ENCODE assay signal across 27 cellular contexts in genomic region chr5:90305022-90305720, GRCh38.
"Had no signal": no experiment of that assay in that cellular context is flagged by ENCODE, and none has a peak within 500 bp of the region (broad histone marks: within the 10 kb centered on the region; RNA-seq: fewer than 3 reads in every experiment).

No MANE protein-coding gene starts in this region.

- H3K9me3 ChIP-seq: gastroesophageal sphincter, pancreas, psoas muscle, sigmoid colon, stomach, suprapubic skin, tibial artery, upper lobe of right lung had no signal

- H3K4me3 ChIP-seq: gastroesophageal sphincter, hepatocyte, pancreas, psoas muscle, sigmoid colon, stomach, suprapubic skin, tibial artery, upper lobe of right lung had no signal

- H3K27ac ChIP-seq: gastroesophageal sphincter, hepatocyte, pancreas, psoas muscle, stomach, suprapubic skin, tibial artery, upper lobe of right lung had no signal

- H3K36me3 ChIP-seq: gastroesophageal sphincter, pancreas, sigmoid colon, stomach, suprapubic skin, tibial artery, upper lobe of right lung had no signal

- H3K27me3 ChIP-seq: gastroesophageal sphincter, hepatocyte, pancreas, sigmoid colon, stomach, suprapubic skin, tibial artery, upper lobe of right lung had no signal

- H3K27me3 Mint-ChIP-seq: effector memory CD8-positive, alpha-beta T cell; stimulated activated naive B cell treated with anti-CD40 and anti-IgM and Interleukin-4, amounts not matched to agents 10 μg/mL and 1 μg/mL and 100 μg/mL, for 72 hours had no signal

- H3K4me1 ChIP-seq: gastroesophageal sphincter, psoas muscle, suprapubic skin, upper lobe of right lung had no signal

- H3K36me3 Mint-ChIP-seq: stimulated activated naive B cell treated with anti-CD40 and anti-IgM and Interleukin-4, amounts not matched to agents 10 μg/mL and 1 μg/mL and 100 μg/mL, for 72 hours had no signal

- FAIRE-seq: small intestine had no signal

- H3K4me3 Mint-ChIP-seq: activated T-cell treated with anti-CD3 and anti-CD28 coated beads, Interleukin-2, amount 50 U/mL, for 4 hours; activated T-helper 17 cell treated with anti-CD3 and anti-CD28 coated beads, Interleukin-2, amount 50 U/mL, for 72 hours; effector memory CD8-positive, alpha-beta T cell; nephron; stimulated activated naive B cell treated with anti-CD40 and anti-IgM and Interleukin-4, amounts not matched to agents 10 μg/mL and 1 μg/mL and 100 μg/mL, for 72 hours had no signal

- H3K9me3 Mint-ChIP-seq: activated T-cell treated with anti-CD3 and anti-CD28 coated beads, Interleukin-2, amount 50 U/mL, for 4 hours; activated T-helper 17 cell treated with anti-CD3 and anti-CD28 coated beads, Interleukin-2, amount 50 U/mL, for 72 hours; effector memory CD8-positive, alpha-beta T cell; nephron; stimulated activated naive B cell treated with anti-CD40 and anti-IgM and Interleukin-4, amounts not matched to agents 10 μg/mL and 1 μg/mL and 100 μg/mL, for 72 hours had no signal

- H3K4me1 Mint-ChIP-seq: activated T-helper 17 cell treated with anti-CD3 and anti-CD28 coated beads, Interleukin-2, amount 50 U/mL, for 72 hours; nephron had no signal

- DNase-seq: activated CD4-positive, alpha-beta T cell treated with anti-CD3 and anti-CD28 coated beads for 4 hours; activated CD4-positive, alpha-beta T cell treated with anti-CD3 and anti-CD28 coated beads, Interleukin-2, amount 50 U/mL, for 4 hours; activated CD8-positive, alpha-beta memory T cell treated with anti-CD3 and anti-CD28 coated beads, Interleukin-2, amount 50 U/mL, for 48 hours; activated gamma-delta T cell treated with Interleukin-2 at 50 U/mL for 16 hours; activated naive CD4-positive, alpha-beta T cell treated with anti-CD3 and anti-CD28 coated beads, Interleukin-2, amount 50 U/mL, for 16 hours; activated T-cell treated with anti-CD3 and anti-CD28 coated beads, Interleukin-2, amount 50 U/mL, for 4 hours; amygdala; caudate nucleus; cortex of kidney; effector memory CD8-positive, alpha-beta T cell; erythroblast; left ventricle myocardium superior; nucleus accumbens; pancreas; psoas muscle; sigmoid colon; small intestine; stimulated activated CD4-positive, alpha-beta T cell treated with anti-CD3 and anti-CD28 coated beads, Interleukin-4, amount 100 ng/mL, for 24 hours; stimulated activated naive B cell treated with anti-CD40 and anti-IgM and Interleukin-4, amounts not matched to agents 10 μg/mL and 1 μg/mL and 100 μg/mL, for 72 hours; stomach; tibial artery; upper lobe of right lung had no signal

- H3K27ac Mint-ChIP-seq: activated T-helper 17 cell treated with anti-CD3 and anti-CD28 coated beads, Interleukin-2, amount 50 U/mL, for 72 hours; effector memory CD8-positive, alpha-beta T cell; nephron; stimulated activated naive B cell treated with anti-CD40 and anti-IgM and Interleukin-4, amounts not matched to agents 10 μg/mL and 1 μg/mL and 100 μg/mL, for 72 hours had no signal

- ATAC-seq: activated T-cell treated with anti-CD3 and anti-CD28 coated beads, Interleukin-2, amount 50 U/mL, for 4 hours; activated T-helper 17 cell treated with anti-CD3 and anti-CD28 coated beads, Interleukin-2, amount 50 U/mL, for 72 hours; effector memory CD8-positive, alpha-beta T cell; gastroesophageal sphincter; left ventricle myocardium superior; pancreas; psoas muscle; stimulated activated naive B cell treated with anti-CD40 and anti-IgM and Interleukin-4, amounts not matched to agents 10 μg/mL and 1 μg/mL and 100 μg/mL, for 72 hours; upper lobe of right lung had no signal
